In the genomic region with DNA sequence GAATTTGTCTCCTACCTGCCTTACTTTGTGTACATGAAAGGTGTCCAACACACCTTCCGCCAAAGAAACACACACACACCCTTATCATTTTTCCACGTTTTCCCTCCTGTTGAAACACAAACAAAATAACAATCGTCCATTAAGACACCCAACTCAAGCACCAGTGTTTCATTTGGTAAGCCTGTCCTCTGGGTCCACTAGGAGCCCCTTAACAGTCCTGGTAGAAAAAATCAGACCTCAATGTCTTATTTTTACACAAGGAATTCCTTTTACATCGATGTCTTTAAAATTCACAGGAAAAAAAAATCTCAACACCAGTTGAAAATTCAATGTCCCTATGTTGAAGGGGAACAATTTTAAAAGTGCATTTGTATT, we compare ENCODE assay signal across 2 cellular contexts.
TF ChIP-seq lines count a peak whose summit lies in the region.

No MANE protein-coding gene starts in this region.

TF ChIP-seq in IMR-90, 13 proteins besides CTCF, POLR2A, EP300 and RAD21:
- TF ChIP-seq RFX5 (IDR thresholded peaks at IDR 0.05; ENCODE audit: low read depth, low read length) (no peak), NFE2L2 (IDR thresholded peaks at IDR 0.05; ENCODE audit: low read depth, low read length) (no peak), RCOR1 (IDR thresholded peaks at IDR 0.05; ENCODE audit: insufficient replicate concordance, low read length) (no peak), SMC3 (IDR thresholded peaks at IDR 0.05; ENCODE audit: low read depth, low read length) (no peak), USF2 (IDR thresholded peaks at IDR 0.05; ENCODE audit: low read depth, low read length) (no peak), MAZ (IDR thresholded peaks at IDR 0.05; ENCODE audit: borderline replicate concordance, low read depth, low read length) (no peak), MXI1 (IDR thresholded peaks at IDR 0.05; ENCODE audit: borderline replicate concordance, low read depth, low read length) (no peak), FOS (IDR thresholded peaks at IDR 0.05; ENCODE audit: low read depth, low read length) (no peak), BHLHE40 (IDR thresholded peaks at IDR 0.05; ENCODE audit: low read depth, low read length) (no peak), CHD1 (IDR thresholded peaks at IDR 0.05; ENCODE audit: low read depth, low read length) (no peak)
- TF ChIP-seq, protein P1, sequence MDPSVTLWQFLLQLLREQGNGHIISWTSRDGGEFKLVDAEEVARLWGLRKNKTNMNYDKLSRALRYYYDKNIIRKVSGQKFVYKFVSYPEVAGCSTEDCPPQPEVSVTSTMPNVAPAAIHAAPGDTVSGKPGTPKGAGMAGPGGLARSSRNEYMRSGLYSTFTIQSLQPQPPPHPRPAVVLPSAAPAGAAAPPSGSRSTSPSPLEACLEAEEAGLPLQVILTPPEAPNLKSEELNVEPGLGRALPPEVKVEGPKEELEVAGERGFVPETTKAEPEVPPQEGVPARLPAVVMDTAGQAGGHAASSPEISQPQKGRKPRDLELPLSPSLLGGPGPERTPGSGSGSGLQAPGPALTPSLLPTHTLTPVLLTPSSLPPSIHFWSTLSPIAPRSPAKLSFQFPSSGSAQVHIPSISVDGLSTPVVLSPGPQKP (IDR thresholded peaks at IDR 0.05; ENCODE audit: borderline replicate concordance, low read depth, low read length), result no peak

TF ChIP-seq in HepG2, 621 proteins besides CTCF, POLR2A, EP300 and RAD21:
- TF ChIP-seq FOXA3 (CRISPR knock-in tag; IDR thresholded peaks at IDR 0.05), result peak; percentile 23; the same call in 1 of the 2 replicates
- TF ChIP-seq ZGPAT (CRISPR knock-in tag; IDR thresholded peaks at IDR 0.05), result no peak
- TF ChIP-seq MIER3 (CRISPR knock-in tag; IDR thresholded peaks at IDR 0.05; ENCODE audit: borderline replicate concordance), result no peak
- 0 out of 2 replicates have a peak, but pooled peaks have one; percentile 4 for TF ChIP-seq ZNF335 (CRISPR knock-in tag; IDR thresholded peaks at IDR 0.05)
- 0 out of 2 replicates have a peak, but pooled peaks have one; percentile 0 for TF ChIP-seq NR2F2 (IDR thresholded peaks at IDR 0.05; ENCODE audit: borderline replicate concordance, low read depth)
- TF ChIP-seq CREB1 (IDR thresholded peaks at IDR 0.05), result no peak
- 0 out of 2 replicates have a peak, but pooled peaks have one; percentile 0 for TF ChIP-seq CREB1 (CRISPR knock-in tag; IDR thresholded peaks at IDR 0.05)
- TF ChIP-seq ZEB1 (IDR thresholded peaks at IDR 0.05; ENCODE audit: insufficient replicate concordance, low read depth), result peak; percentile 24
- TF ChIP-seq SOX13 (IDR thresholded peaks at IDR 0.05), result no peak
- peak in 1 of 2 experiments; percentile 13; a peak in 1 of 4 replicates for TF ChIP-seq SOX13 (CRISPR knock-in tag; conservative IDR thresholded peaks at IDR 0.05 in 1 of 2, IDR thresholded peaks at IDR 0.05 in 1 of 2)
- peak; percentile 19; the same call in 1 of the 2 replicates for TF ChIP-seq NR2F6 (IDR thresholded peaks at IDR 0.05)
- TF ChIP-seq NR2F6 (CRISPR knock-in tag; IDR thresholded peaks at IDR 0.05), result no peak
